Comparison of ENCODE assay signal across 2 cellular contexts in genomic region chrX:2781226-2781571, GRCh38.
TF ChIP-seq lines count a peak whose summit lies in the region.

No MANE protein-coding gene starts in this region.

TF ChIP-seq in GM23338, 12 proteins besides CTCF, POLR2A, EP300 and RAD21:
- TF ChIP-seq CREB1 (CRISPR knock-in tag; IDR thresholded peaks at IDR 0.05; ENCODE audit: low read depth), result no peak
- TF ChIP-seq POLR2AphosphoS5 (IDR thresholded peaks at IDR 0.05; ENCODE audit: low read depth), result no peak
- no peak for TF ChIP-seq REST (IDR thresholded peaks at IDR 0.05; ENCODE audit: unreplicated experiment)
- TF ChIP-seq ZNF462 (CRISPR knock-in tag; IDR thresholded peaks at IDR 0.05), result no peak
- no peak for TF ChIP-seq JUNB (IDR thresholded peaks at IDR 0.05; ENCODE audit: unreplicated experiment)
- no peak for TF ChIP-seq STAT1 (IDR thresholded peaks at IDR 0.05; ENCODE audit: unreplicated experiment)
- no peak for TF ChIP-seq ZNF331 (CRISPR knock-in tag; IDR thresholded peaks at IDR 0.05; ENCODE audit: low read depth)
- TF ChIP-seq EZH2 (IDR thresholded peaks at IDR 0.05; ENCODE audit: low read depth, unreplicated experiment), result no peak
- TF ChIP-seq NANOG (IDR thresholded peaks at IDR 0.05; ENCODE audit: borderline replicate concordance), result no peak
- no peak for TF ChIP-seq ZNF114 (CRISPR knock-in tag; IDR thresholded peaks at IDR 0.05)
- TF ChIP-seq ETS1 (IDR thresholded peaks at IDR 0.05), result no peak
- no peak for TF ChIP-seq EZH2phosphoT487 (IDR thresholded peaks at IDR 0.05; ENCODE audit: unreplicated experiment)

TF ChIP-seq in HepG2, 621 proteins besides CTCF, POLR2A, EP300 and RAD21:
- TF ChIP-seq, protein P1, sequence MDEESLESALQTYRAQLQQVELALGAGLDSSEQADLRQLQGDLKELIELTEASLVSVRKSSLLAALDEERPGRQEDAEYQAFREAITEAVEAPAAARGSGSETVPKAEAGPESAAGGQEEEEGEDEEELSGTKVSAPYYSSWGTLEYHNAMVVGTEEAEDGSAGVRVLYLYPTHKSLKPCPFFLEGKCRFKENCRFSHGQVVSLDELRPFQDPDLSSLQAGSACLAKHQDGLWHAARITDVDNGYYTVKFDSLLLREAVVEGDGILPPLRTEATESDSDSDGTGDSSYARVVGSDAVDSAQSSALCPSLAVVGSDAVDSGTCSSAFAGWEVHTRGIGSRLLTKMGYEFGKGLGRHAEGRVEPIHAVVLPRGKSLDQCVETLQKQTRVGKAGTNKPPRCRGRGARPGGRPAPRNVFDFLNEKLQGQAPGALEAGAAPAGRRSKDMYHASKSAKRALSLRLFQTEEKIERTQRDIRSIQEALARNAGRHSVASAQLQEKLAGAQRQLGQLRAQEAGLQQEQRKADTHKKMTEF (CRISPR knock-in tag; IDR thresholded peaks at IDR 0.05), result 0 out of 2 replicates have a peak, but pooled peaks have one; percentile 11
- no peak for TF ChIP-seq ZNF7 (CRISPR knock-in tag; IDR thresholded peaks at IDR 0.05)
- no peak for TF ChIP-seq BRCA1 (CRISPR knock-in tag; IDR thresholded peaks at IDR 0.05)
- TF ChIP-seq ZNF547 (CRISPR knock-in tag; IDR thresholded peaks at IDR 0.05), result no peak
- TF ChIP-seq ZNF280D (CRISPR knock-in tag; IDR thresholded peaks at IDR 0.05), result no peak
- TF ChIP-seq GATAD2A (CRISPR knock-in tag; IDR thresholded peaks at IDR 0.05), result 0 out of 2 replicates have a peak, but pooled peaks have one; percentile 5
- TF ChIP-seq SOX6 (IDR thresholded peaks at IDR 0.05), result no peak
- TF ChIP-seq SOX6 (CRISPR knock-in tag; IDR thresholded peaks at IDR 0.05), result peak; percentile 6; the same call in 1 of the 2 replicates
- no peak for TF ChIP-seq ZFP62 (CRISPR knock-in tag; IDR thresholded peaks at IDR 0.05)
- no peak for TF ChIP-seq ZNF646 (CRISPR knock-in tag; IDR thresholded peaks at IDR 0.05)
- TF ChIP-seq CREB3 (CRISPR knock-in tag; IDR thresholded peaks at IDR 0.05), result no peak
- TF ChIP-seq TAF1 (CRISPR knock-in tag; IDR thresholded peaks at IDR 0.05), result no peak
- TF ChIP-seq HIVEP1 (CRISPR knock-in tag; IDR thresholded peaks at IDR 0.05), result no peak
- no peak for TF ChIP-seq ZNF569 (CRISPR knock-in tag; IDR thresholded peaks at IDR 0.05; ENCODE audit: borderline replicate concordance)
- peak; percentile 71 for TF ChIP-seq ASH2L (IDR thresholded peaks at IDR 0.05; ENCODE audit: insufficient read length, low read depth, low read length)
- TF ChIP-seq ZNF552 (CRISPR knock-in tag; IDR thresholded peaks at IDR 0.05; ENCODE audit: borderline replicate concordance), result no peak
- 0 out of 2 replicates have a peak, but pooled peaks have one; percentile 3 for TF ChIP-seq POLR2G (IDR thresholded peaks at IDR 0.05; ENCODE audit: low read depth, low read length)
- no peak for TF ChIP-seq PHF5A (CRISPR knock-in tag; IDR thresholded peaks at IDR 0.05; ENCODE audit: low read depth, unreplicated experiment)
- TF ChIP-seq TEAD3 (CRISPR knock-in tag; optimal IDR thresholded peaks at IDR 0.05; ENCODE audit: borderline replicate concordance), result no peak
- peak; percentile 8; the same call in 1 of the 2 replicates for TF ChIP-seq PAXIP1 (CRISPR knock-in tag; conservative IDR thresholded peaks at IDR 0.05)
- TF ChIP-seq, protein P2, sequence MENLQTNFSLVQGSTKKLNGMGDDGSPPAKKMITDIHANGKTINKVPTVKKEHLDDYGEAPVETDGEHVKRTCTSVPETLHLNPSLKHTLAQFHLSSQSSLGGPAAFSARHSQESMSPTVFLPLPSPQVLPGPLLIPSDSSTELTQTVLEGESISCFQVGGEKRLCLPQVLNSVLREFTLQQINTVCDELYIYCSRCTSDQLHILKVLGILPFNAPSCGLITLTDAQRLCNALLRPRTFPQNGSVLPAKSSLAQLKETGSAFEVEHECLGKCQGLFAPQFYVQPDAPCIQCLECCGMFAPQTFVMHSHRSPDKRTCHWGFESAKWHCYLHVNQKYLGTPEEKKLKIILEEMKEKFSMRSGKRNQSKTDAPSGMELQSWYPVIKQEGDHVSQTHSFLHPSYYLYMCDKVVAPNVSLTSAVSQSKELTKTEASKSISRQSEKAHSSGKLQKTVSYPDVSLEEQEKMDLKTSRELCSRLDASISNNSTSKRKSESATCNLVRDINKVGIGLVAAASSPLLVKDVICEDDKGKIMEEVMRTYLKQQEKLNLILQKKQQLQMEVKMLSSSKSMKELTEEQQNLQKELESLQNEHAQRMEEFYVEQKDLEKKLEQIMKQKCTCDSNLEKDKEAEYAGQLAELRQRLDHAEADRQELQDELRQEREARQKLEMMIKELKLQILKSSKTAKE (CRISPR knock-in tag; IDR thresholded peaks at IDR 0.05; ENCODE audit: borderline replicate concordance), result no peak
- TF ChIP-seq ZBED4 (CRISPR knock-in tag; IDR thresholded peaks at IDR 0.05; ENCODE audit: borderline replicate concordance), result no peak
